ENCODE assay signal across 22 cellular contexts in the genomic region with DNA sequence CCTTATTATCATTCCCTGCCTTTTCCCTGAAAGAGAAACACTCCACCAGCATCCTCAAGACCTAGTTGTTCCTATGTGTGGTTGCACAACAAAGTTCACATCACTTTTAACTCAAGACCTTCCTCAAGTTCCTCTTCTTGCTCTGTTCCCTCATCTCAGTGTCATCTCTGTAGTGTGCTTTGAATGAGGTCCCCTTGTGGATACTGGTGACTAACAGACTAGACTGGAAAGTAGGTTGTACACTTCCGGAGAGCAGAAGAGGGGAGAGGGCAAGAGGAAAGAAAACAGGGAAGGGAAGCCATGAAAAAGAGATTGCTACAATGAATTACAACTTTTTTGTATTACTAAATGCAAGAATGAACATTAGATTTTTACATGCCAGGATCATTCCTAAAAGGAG.
DNase-seq lines count a peak whose midpoint lies in the region; ATAC-seq and TF ChIP-seq lines count a peak whose summit lies in the region.
"Had no signal": no experiment of that assay in that cellular context is flagged by ENCODE, and none has a peak within 500 bp of the region (broad histone marks: within the 10 kb centered on the region; RNA-seq: fewer than 3 reads in every experiment).

No MANE protein-coding gene starts in this region.

- H3K36me3 Mint-ChIP-seq in type B pancreatic cell (peaks cover 3% of the 10 kb centered on the region), Calu3 (ENCODE audit: insufficient read depth, unreplicated experiment) (no peaks in the 10 kb centered on the region)

- no peak for DNase-seq in IMR-90
- peak; percentile 18 for DNase-seq in OCI-M1 (lab: John Stamatoyannopoulos, UW)
- DNase-seq in dorsolateral prefrontal cortex, result no peak
- no peak for DNase-seq in type B pancreatic cell (ENCODE audit: extremely low spot score, unreplicated experiment)
- no peak for DNase-seq in pons (ENCODE audit: low spot score)
- no peak for DNase-seq in Calu3
- no peak for DNase-seq in COR-L47 (lab: John Stamatoyannopoulos, UW)
- DNase-seq: activated CD4-positive, alpha-beta T cell treated with anti-CD3 and anti-CD28 coated beads for 1 hour; activated CD8-positive, alpha-beta memory T cell treated with anti-CD3 and anti-CD28 coated beads for 24 hours; activated naive CD4-positive, alpha-beta T cell treated with anti-CD3 and anti-CD28 coated beads for 36 hours; activated T-cell treated with anti-CD3 and anti-CD28 coated beads, Interleukin-2, amount 50 U/mL, for 48 hours; anterior cingulate cortex; caudate nucleus; foreskin keratinocyte; immature natural killer cell; left lung; NCI-H1436; NCI-H2107; NCI-H510A treated with DMSO at 0.1 percent for 48 hours; substantia nigra had no signal

- WGBS in IMR-90 (ENCODE audit: extremely low coverage in 2 of 2, insufficient read length in 1 of 2), 2 experiments, result no CpG with 5 or more reads among the region's 1 CpG

- no peak overlapping the region for H2BK5ac ChIP-seq in IMR-90 (ENCODE audit: low read depth, low read length, poor library complexity, severe bottlenecking)

- no TSS peak for BruUV-seq in IMR-90 (replicated peaks; lab: Mats Ljungman, UMichigan)
- BruUV-seq in Calu3 (replicated peaks; lab: Mats Ljungman, UMichigan), result no TSS peak

- no peaks in the 10 kb centered on the region for H3K79me1 ChIP-seq in IMR-90 (ENCODE audit: low read depth in 1 of 2, low read length in 2 of 2)

- H2AK5ac ChIP-seq in IMR-90 (ENCODE audit: low read depth, low read length), result no peak overlapping the region

- no peak for TF ChIP-seq RAD21 in IMR-90 (IDR thresholded peaks at IDR 0.05; ENCODE audit: low read length)

- no peak overlapping the region for H3K9ac ChIP-seq in IMR-90 (ENCODE audit: low read depth, low read length)

- no peak for TF ChIP-seq POLR2A in IMR-90 (IDR thresholded peaks at IDR 0.05; ENCODE audit: low read depth, low read length)

- dilution Hi-C loops in IMR-90 (cut with HindIII; ENCODE audit: low sequenced_read_pairs, unreplicated experiment), result no loop called here

- no peak overlapping the region for H4K8ac ChIP-seq in IMR-90 (ENCODE audit: low read depth in 2 of 2, low read length in 2 of 2)

- H3K4me2 ChIP-seq in IMR-90 (ENCODE audit: low read depth, low read length), result no peak overlapping the region

- H3K18ac ChIP-seq in IMR-90 (ENCODE audit: low read depth, low read length), result no peak overlapping the region

- H3K27me3 ChIP-seq in IMR-90 (ENCODE audit: control insufficient read depth, insufficient read depth, low read length), result no peaks in the 10 kb centered on the region
- no peaks in the 10 kb centered on the region for H3K27me3 ChIP-seq in dorsolateral prefrontal cortex
- H3K27me3 ChIP-seq: foreskin keratinocyte, left lung had no signal

- H3K9me3 ChIP-seq in IMR-90 (ENCODE audit: control insufficient read depth, insufficient read depth, low read length), result no peaks in the 10 kb centered on the region
- H3K9me3 ChIP-seq: left lung, prostate gland had no signal

- no peak overlapping the region for H4K91ac ChIP-seq in IMR-90 (ENCODE audit: insufficient read depth, low read depth, low read length)

- H3K4me3 ChIP-seq in IMR-90 (ENCODE audit: insufficient read depth, low read depth, low read length) (no peak overlapping the region), dorsolateral prefrontal cortex (no peak overlapping the region)
- H3K4me3 ChIP-seq: left lung, prostate gland had no signal

- H3K36me3 ChIP-seq in IMR-90 (ENCODE audit: control insufficient read depth, insufficient read depth, low read length), result no peaks in the 10 kb centered on the region
- H3K36me3 ChIP-seq: left lung, prostate gland had no signal

- H3K4me1 ChIP-seq in IMR-90 (ENCODE audit: control insufficient read depth, insufficient read depth, low read length), result peaks cover 6% of the 10 kb centered on the region; the same call in 1 of the 2 replicates
- H3K4me1 ChIP-seq: prostate gland had no signal

- H3K23ac ChIP-seq in IMR-90 (ENCODE audit: low read depth, low read length), result no peak overlapping the region

- no peaks in the 10 kb centered on the region for H3K27me3 Mint-ChIP-seq in type B pancreatic cell
- no peaks in the 10 kb centered on the region for H3K27me3 Mint-ChIP-seq in Calu3 (ENCODE audit: unreplicated experiment)

- H4K5ac ChIP-seq in IMR-90 (ENCODE audit: low read depth, low read length), result no peak overlapping the region

- H3K14ac ChIP-seq in IMR-90 (replicated peaks; ENCODE audit: low read depth, low read length), result 0 out of 2 replicates have a peak overlapping the region, but pooled peaks have one; percentile 21

- CTCF ChIA-PET in IMR-90 (lab: Yijun Ruan, JAX) (no interaction called here), Calu3 (lab: Charles Lee) (no interaction called here)

- no peaks in the 10 kb centered on the region for H4K20me1 ChIP-seq in IMR-90 (ENCODE audit: insufficient read depth, low read length)

- ATAC-seq in IMR-90 (ENCODE audit: low read depth), result no peak
- ATAC-seq: foreskin keratinocyte, left lung had no signal

- no peak for TF ChIP-seq CTCF in IMR-90 (conservative IDR thresholded peaks at IDR 0.05; ENCODE audit: low read depth, low read length)
- peak in 3 of 56 donors; percentile 7 to 26 (median 13) for TF ChIP-seq CTCF in dorsolateral prefrontal cortex (IDR thresholded peaks at IDR 0.05 in 54 of 56, conservative IDR thresholded peaks at IDR 0.05 in 2 of 56; ENCODE audit: low read depth in 1 of 56, partially characterized antibody in 56 of 56)
- TF ChIP-seq CTCF in type B pancreatic cell (conservative IDR thresholded peaks at IDR 0.05), result no peak
- no peak for TF ChIP-seq CTCF in Calu3 (IDR thresholded peaks at IDR 0.05; ENCODE audit: unreplicated experiment)

- no peak overlapping the region for H3K27ac ChIP-seq in IMR-90 (ENCODE audit: insufficient read depth, low read length)
- peak overlapping the region in 46 of 59 donors; percentile 6 to 98 (median 50) for H3K27ac ChIP-seq in dorsolateral prefrontal cortex
- H3K27ac ChIP-seq: epithelial cell of prostate, foreskin keratinocyte, left lung, prostate gland had no signal

- peak overlapping the region; percentile 47; the same call in 1 of the 2 replicates for H3K4ac ChIP-seq in IMR-90 (ENCODE audit: low read depth, low read length)

- POLR2A ChIA-PET in IMR-90 (lab: Charles Lee; ENCODE audit: unreplicated experiment), result no interaction called here

- in situ Hi-C loops in IMR-90 (cut with MboI; ENCODE audit: low sequenced_read_pairs), result no loop called here

- no peak overlapping the region for H3K4me3 Mint-ChIP-seq in type B pancreatic cell
- no peak overlapping the region for H3K4me3 Mint-ChIP-seq in Calu3 (ENCODE audit: low read depth, unreplicated experiment)
- H3K4me3 Mint-ChIP-seq: activated naive CD4-positive, alpha-beta T cell treated with anti-CD3 and anti-CD28 coated beads for 36 hours; immature natural killer cell had no signal

- peaks cover 4% of the 10 kb centered on the region for H3K9me3 Mint-ChIP-seq in type B pancreatic cell
- H3K9me3 Mint-ChIP-seq in Calu3 (ENCODE audit: low read depth, unreplicated experiment), result no peaks in the 10 kb centered on the region
- H3K9me3 Mint-ChIP-seq: activated naive CD4-positive, alpha-beta T cell treated with anti-CD3 and anti-CD28 coated beads for 36 hours had no signal

- no peak overlapping the region for H2AK9ac ChIP-seq in IMR-90 (replicated peaks; ENCODE audit: low read depth, low read length, poor library complexity)

- peak overlapping the region; percentile 38 for H2AFZ ChIP-seq in IMR-90 (replicated peaks; ENCODE audit: low read length, poor library complexity)

- no peaks in the 10 kb centered on the region for H3K9me1 ChIP-seq in IMR-90 (ENCODE audit: insufficient read depth, low read length)

- H3K27ac Mint-ChIP-seq in type B pancreatic cell (peak overlapping the region; percentile 44), Calu3 (ENCODE audit: unreplicated experiment) (no peak overlapping the region)
- H3K27ac Mint-ChIP-seq: activated naive CD4-positive, alpha-beta T cell treated with anti-CD3 and anti-CD28 coated beads for 36 hours; immature natural killer cell had no signal

- no peak overlapping the region; the same call in 2 of the 3 replicates for H2BK15ac ChIP-seq in IMR-90 (ENCODE audit: low read depth, low read length)

- H2BK20ac ChIP-seq in IMR-90 (ENCODE audit: low read depth, low read length), result no peak overlapping the region

- H2BK120ac ChIP-seq in IMR-90 (ENCODE audit: low read depth, low read length), result no peak overlapping the region

- no peak overlapping the region for H3K56ac ChIP-seq in IMR-90 (ENCODE audit: extremely low read depth, insufficient read depth, low read length)

- intact Hi-C loops in IMR-90 (cut with micrococcal nuclease), result no loop called here
- intact Hi-C loops in dorsolateral prefrontal cortex (cut with DNase I), result loop anchor here in 1 of 2 donors (10.0 kb wide), 1 partner anchor 129 kb away; no protein-coding TSS in a partner anchor
- intact Hi-C loops in Calu3 (cut with micrococcal nuclease; ENCODE audit: unreplicated experiment), result no loop called here

- H3K4me1 Mint-ChIP-seq in type B pancreatic cell (ENCODE audit: unreplicated experiment) (peaks cover 26% of the 10 kb centered on the region), Calu3 (ENCODE audit: low read depth, unreplicated experiment) (peaks cover 7% of the 10 kb centered on the region)
- H3K4me1 Mint-ChIP-seq: immature natural killer cell had no signal

TF ChIP-seq in IMR-90, 13 proteins besides CTCF, POLR2A, EP300 and RAD21:
- TF ChIP-seq MAZ (IDR thresholded peaks at IDR 0.05; ENCODE audit: borderline replicate concordance, low read depth, low read length) (no peak), CEBPB (IDR thresholded peaks at IDR 0.05; ENCODE audit: low read depth, low read length) (0 out of 2 replicates have a peak, but pooled peaks have one; percentile 10)
